9 cellular contexts compared by ENCODE assay signal in the genomic region with DNA sequence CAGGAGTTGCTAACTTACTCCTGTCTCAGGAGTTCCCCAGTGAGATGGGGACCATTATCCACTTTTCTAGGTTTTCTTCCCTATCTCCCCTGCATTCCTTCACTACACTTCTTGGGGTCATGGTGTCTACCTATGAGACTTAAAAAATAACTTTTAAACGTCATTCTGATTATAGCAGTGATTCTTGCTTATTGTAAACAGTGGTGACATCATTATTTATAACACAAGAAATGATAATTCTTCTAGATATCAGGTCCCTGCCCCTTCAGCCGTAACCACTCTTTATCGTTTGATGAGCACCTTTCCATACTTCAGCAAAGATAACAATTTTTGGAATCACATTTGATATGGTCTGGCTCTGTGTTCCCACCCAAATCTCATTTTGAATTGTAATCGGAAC. TPM values are rescaled to one million over a fixed set of nuclear protein-coding genes. Genes with fewer than 3 reads are reported as not detected.
"Had no signal": no experiment of that assay in that cellular context is flagged by ENCODE, and none has a peak within 500 bp of the region (broad histone marks: within the 10 kb centered on the region; RNA-seq: fewer than 3 reads in every experiment).

No MANE protein-coding gene starts in this region.

- FAIRE-seq: G401.6, GM12878, GM12891, GM12892, GM18507, GM19239 had no signal

- ATAC-seq: GM12878 had no signal

- DNase-seq: GDM1, GF-D8 had no signal

- H3K4me3 ChIP-seq: GM12878 had no signal

RNA-seq across cellular contexts. Expression of a gene that starts 27.2 kb away (rescaled TPM):
- total RNA-seq: G401, GM12878 had no signal
